2 cellular contexts compared by ENCODE assay signal in the genomic region with DNA sequence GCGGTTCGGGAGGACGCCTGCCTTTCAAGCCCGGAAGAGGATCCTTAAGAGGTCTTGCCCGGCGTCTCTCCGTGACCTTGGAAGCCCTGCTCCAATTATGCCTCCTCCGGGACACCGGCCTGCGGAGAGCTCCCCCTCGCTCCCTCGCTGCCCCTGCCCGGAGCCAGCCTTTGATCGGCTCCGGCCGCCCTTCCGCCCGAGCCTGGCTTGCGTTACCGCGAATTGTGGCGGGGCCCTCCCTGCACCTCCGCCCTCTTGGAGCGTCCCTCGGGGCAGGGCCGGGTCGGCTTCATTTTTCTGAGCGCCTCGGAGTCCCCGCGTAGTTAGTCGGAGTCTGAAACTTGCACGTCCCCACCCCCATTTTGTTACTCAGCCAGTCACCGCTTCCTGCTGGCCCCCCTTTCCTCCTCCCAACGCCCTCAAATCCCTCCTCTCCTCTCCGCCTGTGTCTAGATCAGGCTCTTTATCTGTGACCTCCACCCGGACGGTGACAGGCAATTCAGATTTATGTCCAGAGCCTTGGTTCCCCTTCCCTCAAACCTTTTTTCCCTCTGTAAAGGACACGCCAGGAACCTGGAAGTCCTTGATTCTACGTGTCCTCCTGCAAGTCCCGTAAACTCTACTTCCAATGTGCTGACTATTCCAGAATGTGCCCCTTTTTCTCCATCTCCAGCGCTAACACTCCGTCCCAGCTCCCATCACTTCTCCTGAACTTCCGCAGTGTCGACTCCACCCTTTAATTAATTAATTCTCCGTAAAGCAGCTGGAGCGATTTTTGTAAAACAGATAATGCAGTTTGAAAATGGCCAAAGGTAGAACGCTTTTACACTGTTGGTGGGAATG.
TF ChIP-seq lines count a peak whose summit lies in the region.

No MANE protein-coding gene starts in this region.

TF ChIP-seq in IMR-90, 13 proteins besides CTCF, POLR2A, EP300 and RAD21:
- TF ChIP-seq MAFK (IDR thresholded peaks at IDR 0.05; ENCODE audit: low read depth, low read length) (peak; percentile 1; the same call in 1 of the 2 replicates), RFX5 (IDR thresholded peaks at IDR 0.05; ENCODE audit: low read depth, low read length) (no peak), MAZ (IDR thresholded peaks at IDR 0.05; ENCODE audit: borderline replicate concordance, low read depth, low read length) (peak; percentile 32; the same call in 1 of the 2 replicates), RCOR1 (IDR thresholded peaks at IDR 0.05; ENCODE audit: insufficient replicate concordance, low read length) (no peak), FOS (IDR thresholded peaks at IDR 0.05; ENCODE audit: low read depth, low read length) (no peak), CEBPB (IDR thresholded peaks at IDR 0.05; ENCODE audit: low read depth, low read length) (no peak), BHLHE40 (IDR thresholded peaks at IDR 0.05; ENCODE audit: low read depth, low read length) (no peak), NFE2L2 (IDR thresholded peaks at IDR 0.05; ENCODE audit: low read depth, low read length) (no peak)
TF ChIP-seq in IMR-90: peak in this region for 2.

TF ChIP-seq in SK-N-SH, 30 proteins besides CTCF, POLR2A, EP300 and RAD21:
- TF ChIP-seq NRF1 (IDR thresholded peaks at IDR 0.05; ENCODE audit: low read depth, low read length): no peak
- 0 out of 2 replicates have a peak, but pooled peaks have one; percentile 5 for TF ChIP-seq YY1 (IDR thresholded peaks at IDR 0.05; ENCODE audit: low read depth)
- TF ChIP-seq MEF2A (IDR thresholded peaks at IDR 0.05; ENCODE audit: borderline replicate concordance, low read depth): no peak
- TF ChIP-seq, protein P1, sequence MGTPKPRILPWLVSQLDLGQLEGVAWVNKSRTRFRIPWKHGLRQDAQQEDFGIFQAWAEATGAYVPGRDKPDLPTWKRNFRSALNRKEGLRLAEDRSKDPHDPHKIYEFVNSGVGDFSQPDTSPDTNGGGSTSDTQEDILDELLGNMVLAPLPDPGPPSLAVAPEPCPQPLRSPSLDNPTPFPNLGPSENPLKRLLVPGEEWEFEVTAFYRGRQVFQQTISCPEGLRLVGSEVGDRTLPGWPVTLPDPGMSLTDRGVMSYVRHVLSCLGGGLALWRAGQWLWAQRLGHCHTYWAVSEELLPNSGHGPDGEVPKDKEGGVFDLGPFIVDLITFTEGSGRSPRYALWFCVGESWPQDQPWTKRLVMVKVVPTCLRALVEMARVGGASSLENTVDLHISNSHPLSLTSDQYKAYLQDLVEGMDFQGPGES (IDR thresholded peaks at IDR 0.05; ENCODE audit: low read depth, low read length): no peak
- TF ChIP-seq, protein P2, sequence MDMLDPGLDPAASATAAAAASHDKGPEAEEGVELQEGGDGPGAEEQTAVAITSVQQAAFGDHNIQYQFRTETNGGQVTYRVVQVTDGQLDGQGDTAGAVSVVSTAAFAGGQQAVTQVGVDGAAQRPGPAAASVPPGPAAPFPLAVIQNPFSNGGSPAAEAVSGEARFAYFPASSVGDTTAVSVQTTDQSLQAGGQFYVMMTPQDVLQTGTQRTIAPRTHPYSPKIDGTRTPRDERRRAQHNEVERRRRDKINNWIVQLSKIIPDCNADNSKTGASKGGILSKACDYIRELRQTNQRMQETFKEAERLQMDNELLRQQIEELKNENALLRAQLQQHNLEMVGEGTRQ (IDR thresholded peaks at IDR 0.05; ENCODE audit: borderline replicate concordance, low read depth, low read length): no peak
- no peak for TF ChIP-seq CHD2 (IDR thresholded peaks at IDR 0.05; ENCODE audit: low read length, partially characterized antibody)
- TF ChIP-seq JUND (IDR thresholded peaks at IDR 0.05): no peak
- peak; percentile 29; the same call in 1 of the 2 replicates for TF ChIP-seq GATA2 (CRISPR knock-in tag; IDR thresholded peaks at IDR 0.05)
- TF ChIP-seq TAF1 (IDR thresholded peaks at IDR 0.05; ENCODE audit: borderline replicate concordance, low read depth, low read length): peak; percentile 22; the same call in 1 of the 2 replicates
- no peak for TF ChIP-seq SMC3 (IDR thresholded peaks at IDR 0.05; ENCODE audit: low read depth, low read length)
- TF ChIP-seq, protein P3, sequence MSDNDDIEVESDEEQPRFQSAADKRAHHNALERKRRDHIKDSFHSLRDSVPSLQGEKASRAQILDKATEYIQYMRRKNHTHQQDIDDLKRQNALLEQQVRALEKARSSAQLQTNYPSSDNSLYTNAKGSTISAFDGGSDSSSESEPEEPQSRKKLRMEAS (IDR thresholded peaks at IDR 0.05; ENCODE audit: low read depth): peak; percentile 45
- 0 out of 2 replicates have a peak, but pooled peaks have one; percentile 7 for TF ChIP-seq MXI1 (IDR thresholded peaks at IDR 0.05; ENCODE audit: low read depth, low read length)
- TF ChIP-seq TCF12 (IDR thresholded peaks at IDR 0.05): no peak; the same call in 1 of the 2 replicates
- TF ChIP-seq RFX5 (IDR thresholded peaks at IDR 0.05; ENCODE audit: low read length): no peak
- TF ChIP-seq ELF1 (IDR thresholded peaks at IDR 0.05): no peak
- TF ChIP-seq FOSL2 (IDR thresholded peaks at IDR 0.05; ENCODE audit: borderline replicate concordance, low read depth): no peak
- TF ChIP-seq POLR2AphosphoS5 (IDR thresholded peaks at IDR 0.05; ENCODE audit: low read depth, low read length): peak; percentile 50
- no peak for TF ChIP-seq TEAD4 (IDR thresholded peaks at IDR 0.05; ENCODE audit: borderline replicate concordance, insufficient read depth)
- TF ChIP-seq, protein P4, sequence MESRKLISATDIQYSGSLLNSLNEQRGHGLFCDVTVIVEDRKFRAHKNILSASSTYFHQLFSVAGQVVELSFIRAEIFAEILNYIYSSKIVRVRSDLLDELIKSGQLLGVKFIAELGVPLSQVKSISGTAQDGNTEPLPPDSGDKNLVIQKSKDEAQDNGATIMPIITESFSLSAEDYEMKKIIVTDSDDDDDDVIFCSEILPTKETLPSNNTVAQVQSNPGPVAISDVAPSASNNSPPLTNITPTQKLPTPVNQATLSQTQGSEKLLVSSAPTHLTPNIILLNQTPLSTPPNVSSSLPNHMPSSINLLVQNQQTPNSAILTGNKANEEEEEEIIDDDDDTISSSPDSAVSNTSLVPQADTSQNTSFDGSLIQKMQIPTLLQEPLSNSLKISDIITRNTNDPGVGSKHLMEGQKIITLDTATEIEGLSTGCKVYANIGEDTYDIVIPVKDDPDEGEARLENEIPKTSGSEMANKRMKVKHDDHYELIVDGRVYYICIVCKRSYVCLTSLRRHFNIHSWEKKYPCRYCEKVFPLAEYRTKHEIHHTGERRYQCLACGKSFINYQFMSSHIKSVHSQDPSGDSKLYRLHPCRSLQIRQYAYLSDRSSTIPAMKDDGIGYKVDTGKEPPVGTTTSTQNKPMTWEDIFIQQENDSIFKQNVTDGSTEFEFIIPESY (IDR thresholded peaks at IDR 0.05; ENCODE audit: borderline replicate concordance, low read depth): no peak
- TF ChIP-seq RCOR1 (IDR thresholded peaks at IDR 0.05; ENCODE audit: low read length): no peak
- TF ChIP-seq, protein P5, sequence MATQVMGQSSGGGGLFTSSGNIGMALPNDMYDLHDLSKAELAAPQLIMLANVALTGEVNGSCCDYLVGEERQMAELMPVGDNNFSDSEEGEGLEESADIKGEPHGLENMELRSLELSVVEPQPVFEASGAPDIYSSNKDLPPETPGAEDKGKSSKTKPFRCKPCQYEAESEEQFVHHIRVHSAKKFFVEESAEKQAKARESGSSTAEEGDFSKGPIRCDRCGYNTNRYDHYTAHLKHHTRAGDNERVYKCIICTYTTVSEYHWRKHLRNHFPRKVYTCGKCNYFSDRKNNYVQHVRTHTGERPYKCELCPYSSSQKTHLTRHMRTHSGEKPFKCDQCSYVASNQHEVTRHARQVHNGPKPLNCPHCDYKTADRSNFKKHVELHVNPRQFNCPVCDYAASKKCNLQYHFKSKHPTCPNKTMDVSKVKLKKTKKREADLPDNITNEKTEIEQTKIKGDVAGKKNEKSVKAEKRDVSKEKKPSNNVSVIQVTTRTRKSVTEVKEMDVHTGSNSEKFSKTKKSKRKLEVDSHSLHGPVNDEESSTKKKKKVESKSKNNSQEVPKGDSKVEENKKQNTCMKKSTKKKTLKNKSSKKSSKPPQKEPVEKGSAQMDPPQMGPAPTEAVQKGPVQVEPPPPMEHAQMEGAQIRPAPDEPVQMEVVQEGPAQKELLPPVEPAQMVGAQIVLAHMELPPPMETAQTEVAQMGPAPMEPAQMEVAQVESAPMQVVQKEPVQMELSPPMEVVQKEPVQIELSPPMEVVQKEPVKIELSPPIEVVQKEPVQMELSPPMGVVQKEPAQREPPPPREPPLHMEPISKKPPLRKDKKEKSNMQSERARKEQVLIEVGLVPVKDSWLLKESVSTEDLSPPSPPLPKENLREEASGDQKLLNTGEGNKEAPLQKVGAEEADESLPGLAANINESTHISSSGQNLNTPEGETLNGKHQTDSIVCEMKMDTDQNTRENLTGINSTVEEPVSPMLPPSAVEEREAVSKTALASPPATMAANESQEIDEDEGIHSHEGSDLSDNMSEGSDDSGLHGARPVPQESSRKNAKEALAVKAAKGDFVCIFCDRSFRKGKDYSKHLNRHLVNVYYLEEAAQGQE (IDR thresholded peaks at IDR 0.05; ENCODE audit: low read depth, low read length): no peak; the same call in none of the 2 replicates
- TF ChIP-seq GABPA (IDR thresholded peaks at IDR 0.05; ENCODE audit: low read depth): peak; percentile 33; the same call in 1 of the 2 replicates
- no peak for TF ChIP-seq FOXM1 (IDR thresholded peaks at IDR 0.05; ENCODE audit: low read depth)
- TF ChIP-seq, protein P6, sequence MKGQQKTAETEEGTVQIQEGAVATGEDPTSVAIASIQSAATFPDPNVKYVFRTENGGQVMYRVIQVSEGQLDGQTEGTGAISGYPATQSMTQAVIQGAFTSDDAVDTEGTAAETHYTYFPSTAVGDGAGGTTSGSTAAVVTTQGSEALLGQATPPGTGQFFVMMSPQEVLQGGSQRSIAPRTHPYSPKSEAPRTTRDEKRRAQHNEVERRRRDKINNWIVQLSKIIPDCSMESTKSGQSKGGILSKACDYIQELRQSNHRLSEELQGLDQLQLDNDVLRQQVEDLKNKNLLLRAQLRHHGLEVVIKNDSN (IDR thresholded peaks at IDR 0.05; ENCODE audit: borderline replicate concordance, low read depth): no peak
- no peak for TF ChIP-seq FOXJ3 (CRISPR knock-in tag; IDR thresholded peaks at IDR 0.05)
- no peak for TF ChIP-seq RXRA (IDR thresholded peaks at IDR 0.05; ENCODE audit: borderline replicate concordance, low read depth)
- TF ChIP-seq EZH2phosphoT487 (IDR thresholded peaks at IDR 0.05; ENCODE audit: borderline replicate concordance, low read depth): no peak
- TF ChIP-seq NFIC (IDR thresholded peaks at IDR 0.05; ENCODE audit: borderline replicate concordance): 0 out of 2 replicates have a peak, but pooled peaks have one; percentile 29
- TF ChIP-seq, protein P7, sequence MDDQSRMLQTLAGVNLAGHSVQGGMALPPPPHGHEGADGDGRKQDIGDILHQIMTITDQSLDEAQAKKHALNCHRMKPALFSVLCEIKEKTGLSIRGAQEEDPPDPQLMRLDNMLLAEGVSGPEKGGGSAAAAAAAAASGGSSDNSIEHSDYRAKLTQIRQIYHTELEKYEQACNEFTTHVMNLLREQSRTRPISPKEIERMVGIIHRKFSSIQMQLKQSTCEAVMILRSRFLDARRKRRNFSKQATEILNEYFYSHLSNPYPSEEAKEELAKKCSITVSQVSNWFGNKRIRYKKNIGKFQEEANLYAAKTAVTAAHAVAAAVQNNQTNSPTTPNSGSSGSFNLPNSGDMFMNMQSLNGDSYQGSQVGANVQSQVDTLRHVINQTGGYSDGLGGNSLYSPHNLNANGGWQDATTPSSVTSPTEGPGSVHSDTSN (IDR thresholded peaks at IDR 0.05): peak; percentile 59
- TF ChIP-seq SIN3A (IDR thresholded peaks at IDR 0.05; ENCODE audit: borderline replicate concordance, low read depth, low read length): peak; percentile 44; the same call in 1 of the 2 replicates
TF ChIP-seq in SK-N-SH: peak in this region for 10.
